ENCODE assay signal across 8 cellular contexts in the genomic region with DNA sequence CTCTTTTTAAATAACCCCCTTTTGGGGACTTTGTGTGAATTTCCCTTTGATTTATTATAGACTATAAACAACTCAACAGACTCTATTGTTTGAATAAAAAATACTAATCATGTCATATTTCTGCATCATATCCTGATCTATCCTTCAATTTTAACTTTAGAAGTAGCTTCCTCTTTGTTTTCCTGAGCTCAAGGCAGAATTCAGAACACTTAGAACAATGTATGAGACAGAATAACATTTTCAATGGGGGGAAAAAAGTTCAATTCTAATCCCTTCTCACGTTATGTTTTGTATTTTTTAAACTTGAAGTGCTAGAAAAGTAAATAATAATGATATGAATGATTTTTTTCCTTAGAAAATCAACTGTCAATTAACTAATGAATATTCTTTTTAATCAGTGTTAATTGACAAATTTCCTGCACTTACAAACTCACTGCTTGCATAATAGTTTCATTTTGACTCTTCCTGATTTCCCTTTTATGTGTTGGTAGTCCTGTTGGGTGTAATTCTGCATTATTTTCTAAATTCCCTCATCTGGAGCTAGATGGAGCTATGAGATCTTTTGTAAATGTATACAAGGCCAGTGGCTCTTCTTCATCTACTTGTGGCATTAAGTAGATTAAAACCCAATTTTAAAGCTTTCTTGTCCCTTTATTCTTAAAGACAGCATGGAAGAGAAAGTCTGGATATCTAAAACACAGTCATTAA.
DNase-seq lines count a peak whose midpoint lies in the region; ATAC-seq and TF ChIP-seq lines count a peak whose summit lies in the region.

No MANE protein-coding gene starts in this region.

- no peak for TF ChIP-seq EP300 in transverse colon (IDR thresholded peaks at IDR 0.05; ENCODE audit: low read depth)

- H3K27ac ChIP-seq in transverse colon (no peak overlapping the region), Karpas-422 (ENCODE audit: low read length) (no peak overlapping the region)

- H4K20me1 ChIP-seq in Karpas-422 (ENCODE audit: insufficient read depth, low read depth, low read length), result no peaks in the 10 kb centered on the region

- H3K4me2 ChIP-seq in Karpas-422 (ENCODE audit: low read depth, low read length, poor library complexity, severe bottlenecking), result no peak overlapping the region

- H3K27me3 ChIP-seq in transverse colon (no peaks in the 10 kb centered on the region), Karpas-422 (ENCODE audit: low read length) (no peaks in the 10 kb centered on the region)

- H2AFZ ChIP-seq in Karpas-422 (ENCODE audit: low read length), result no peak overlapping the region

- no peak overlapping the region for H3K4me3 ChIP-seq in transverse colon
- no peak overlapping the region for H3K4me3 ChIP-seq in Karpas-422 (ENCODE audit: low read length)

- H3K4me1 ChIP-seq in transverse colon (peaks cover 0 to 26% (median 4%) of the 10 kb centered on the region in 4 donors), Karpas-422 (ENCODE audit: low read length) (no peaks in the 10 kb centered on the region)

- H3K9me3 ChIP-seq in transverse colon (no peaks in the 10 kb centered on the region), Karpas-422 (ENCODE audit: low read length) (no peaks in the 10 kb centered on the region)

- intact Hi-C loops in transverse colon (cut with DNase I; ENCODE audit: low total_unique reads), result no loop called here

- peak in 3 of 5 experiments; percentile 18 to 23 (median 20) for TF ChIP-seq CTCF in transverse colon (IDR thresholded peaks at IDR 0.05)

- 46 to 50% methylated on average over 1 of the region's 1 CpG for WGBS in transverse colon (ENCODE audit: low coverage in 1 of 2), 2 donors

- H3K36me3 ChIP-seq in transverse colon, result no peaks in the 10 kb centered on the region
- H3K36me3 ChIP-seq in Karpas-422 (ENCODE audit: insufficient read depth, low read length), result no peaks in the 10 kb centered on the region

- peak; percentile 56 for ATAC-seq in HG03432 (IDR thresholded peaks at IDR 0.05; ENCODE audit: unreplicated experiment)

- DNase-seq in AML-193 (lab: John Stamatoyannopoulos, UW) (peak; percentile 2 to 25), SK-MEL-5 (ENCODE audit: low read depth, low spot score) (peak; percentile 53), glomerular endothelial cell (ENCODE audit: extremely low read depth, low read depth, low spot score) (peak; percentile 76), transverse colon (no peak), Karpas-422 (no peak), NCI-H524 treated with DMSO at 0.1 percent for 48 hours (lab: John Stamatoyannopoulos, UW) (no peak), activated T-cell treated with anti-CD3 and anti-CD28 coated beads for 4 hours (no peak)

- in situ Hi-C loops in SK-MEL-5 (cut with HindIII; ENCODE audit: low pct_unique_long_range_greater_than_20kb, low sequenced_read_pairs), result no loop called here
- in situ Hi-C loops in transverse colon (cut with MboI; ENCODE audit: low pct_ligation_motif_present in 1 of 4, low pct_unique_long_range_greater_than_20kb in 1 of 4, low sequenced_read_pairs in 3 of 4), result loop anchor here in 1 of 4 donors (25.0 kb wide), 1 partner anchor 791 kb away; no protein-coding TSS in a partner anchor

- no peaks in the 10 kb centered on the region for H3K9me2 ChIP-seq in Karpas-422 (replicated peaks; ENCODE audit: insufficient read depth, low read length)

- no peak for TF ChIP-seq POLR2A in transverse colon (IDR thresholded peaks at IDR 0.05)

- H3K79me2 ChIP-seq in Karpas-422 (ENCODE audit: low read length), result no peaks in the 10 kb centered on the region

- H3K9ac ChIP-seq in Karpas-422 (ENCODE audit: low read length), result no peak overlapping the region

Comparison
In these comparisons a context has a peak if more than half of its experiments do, and no peak if none do; other contexts are left out.
1. DNase-seq: peak in AML-193 (2 of 2), SK-MEL-5 (single experiment) and glomerular endothelial cell (single experiment); none in transverse colon (single experiment), Karpas-422 (single experiment), NCI-H524 treated with DMSO at 0.1 percent for 48 hours (single experiment) and activated T-cell treated with anti-CD3 and anti-CD28 coated beads for 4 hours (single experiment).